In genomic region chr6:96766769-96767168, GRCh38 we compare ENCODE assay signal across 35 cellular contexts.
"Had no signal": no experiment of that assay in that cellular context is flagged by ENCODE, and none has a peak within 500 bp of the region (broad histone marks: within the 10 kb centered on the region; RNA-seq: fewer than 3 reads in every experiment).

No MANE protein-coding gene starts in this region.

- H3K36me3 Mint-ChIP-seq: activated CD8-positive, alpha-beta memory T cell treated with anti-CD3 and anti-CD28 coated beads, Interleukin-2, amount 10 ng/mL, durations not matched to agents 7 days and 5 days; T-cell had no signal

- H3K4me3 Mint-ChIP-seq: activated CD4-positive, alpha-beta T cell treated with anti-CD3 and anti-CD28 coated beads, Interleukin-2, amount 10 ng/mL, durations not matched to agents 24 days and 14 days; activated CD8-positive, alpha-beta memory T cell treated with anti-CD3 and anti-CD28 coated beads, Interleukin-2, amount 10 ng/mL, durations not matched to agents 7 days and 5 days; activated naive CD4-positive, alpha-beta T cell treated with anti-CD3 and anti-CD28 coated beads, Interleukin-2, amount 50 U/mL, for 24 hours; T-cell; T-helper 17 cell had no signal

- H3K27ac Mint-ChIP-seq: activated CD4-positive, alpha-beta T cell treated with anti-CD3 and anti-CD28 coated beads, Interleukin-2, amount 10 ng/mL, durations not matched to agents 24 days and 14 days; activated CD8-positive, alpha-beta memory T cell treated with anti-CD3 and anti-CD28 coated beads, Interleukin-2, amount 10 ng/mL, durations not matched to agents 7 days and 5 days; activated naive CD4-positive, alpha-beta T cell treated with anti-CD3 and anti-CD28 coated beads, Interleukin-2, amount 50 U/mL, for 24 hours; T-cell; T-helper 17 cell had no signal

- H3K4me1 Mint-ChIP-seq: activated CD4-positive, alpha-beta T cell treated with anti-CD3 and anti-CD28 coated beads, Interleukin-2, amount 10 ng/mL, durations not matched to agents 24 days and 14 days; activated CD8-positive, alpha-beta memory T cell treated with anti-CD3 and anti-CD28 coated beads, Interleukin-2, amount 10 ng/mL, durations not matched to agents 7 days and 5 days; activated naive CD4-positive, alpha-beta T cell treated with anti-CD3 and anti-CD28 coated beads, Interleukin-2, amount 50 U/mL, for 24 hours; T-cell; T-helper 17 cell had no signal

- DNase-seq: activated CD4-positive, alpha-beta T cell treated with anti-CD3 and anti-CD28 coated beads for 1 hour; activated CD4-positive, alpha-beta T cell treated with anti-CD3 and anti-CD28 coated beads, Interleukin-2, amount 10 ng/mL, durations not matched to agents 24 days and 14 days; activated CD4-positive, alpha-beta T cell treated with anti-CD3 and anti-CD28 coated beads, Interleukin-2, amount 50 U/mL, for 48 hours; activated CD4-positive, CD25-positive, alpha-beta regulatory T cell; activated CD8-positive, alpha-beta memory T cell treated with anti-CD3 and anti-CD28 coated beads for 24 hours; activated CD8-positive, alpha-beta memory T cell treated with anti-CD3 and anti-CD28 coated beads, Interleukin-2, amount 10 ng/mL, durations not matched to agents 7 days and 5 days; activated CD8-positive, alpha-beta memory T cell treated with anti-CD3 and anti-CD28 coated beads, Interleukin-2, amount 50 U/mL, for 48 hours; activated effector memory CD4-positive, alpha-beta T cell treated with anti-CD3 and anti-CD28 coated beads, Interleukin-2, amount 50 U/mL, for 16 hours; activated naive CD4-positive, alpha-beta T cell; amniotic stem cell; aorta; brain microvascular endothelial cell; central memory CD4-positive, alpha-beta T cell; IMR-90; NCI-H1092 treated with DMSO at 0.1 percent for 48 hours; NCI-H1417; NCI-H146; NCI-H187 treated with DMSO at 0.1 percent for 48 hours; NCI-H2081 treated with DMSO at 0.1 percent for 48 hours; NCI-H226; NCI-H446 treated with DMSO at 0.1 percent for 48 hours; NCI-H524; NCI-H69; NCI-H82; PC-3; Peyer's patch; RPMI8226; SIG-M5; T-cell; T-helper 17 cell; T-helper 9 cell; WERI-Rb-1 had no signal

- ATAC-seq: activated CD8-positive, alpha-beta memory T cell treated with anti-CD3 and anti-CD28 coated beads, Interleukin-2, amount 10 ng/mL, durations not matched to agents 7 days and 5 days; K562; PC-3; SK-N-SH treated with all-trans-retinoic acid at 6 μM for 48 hours; T-cell; T-helper 17 cell had no signal
